In genomic region chr19:48210005-48210404, GRCh38 we compare ENCODE assay signal across 26 cellular contexts. TPM values are rescaled to one million over a fixed set of nuclear protein-coding genes. Genes with fewer than 3 reads are reported as not detected.
DNase-seq lines count a peak whose midpoint lies in the region; ATAC-seq, FAIRE-seq and TF ChIP-seq lines count a peak whose summit lies in the region.
"Had no signal": no experiment of that assay in that cellular context is flagged by ENCODE, and none has a peak within 500 bp of the region (broad histone marks: within the 10 kb centered on the region; RNA-seq: fewer than 3 reads in every experiment).

No MANE protein-coding gene starts in this region.

- no peaks in the 10 kb centered on the region for H3K27me3 Mint-ChIP-seq in activated naive CD8-positive, alpha-beta T cell
- no peaks in the 10 kb centered on the region for H3K27me3 Mint-ChIP-seq in activated naive CD8-positive, alpha-beta T cell treated with anti-CD3 and anti-CD28 coated beads, Interleukin-2, amount 50 U/mL, for 24 hours
- no peaks in the 10 kb centered on the region for H3K27me3 Mint-ChIP-seq in T-cell
- no peaks in the 10 kb centered on the region for H3K27me3 Mint-ChIP-seq in stimulated activated memory B cell treated with anti-CD40 and anti-IgM and Interleukin-4, amounts not matched to agents 10 μg/mL and 1 μg/mL and 100 μg/mL, for 72 hours
- H3K27me3 Mint-ChIP-seq: stimulated activated naive CD8-positive, alpha-beta T cell treated with anti-CD3 and anti-CD28 coated beads, Interleukin-15, Interleukin-2, amounts not matched to agents 100 ng/mL and 50 ng/mL, for 24 hours had no signal

- H3K9me1 ChIP-seq in endothelial cell of umbilical vein (replicated peaks; ENCODE audit: control insufficient read depth, extremely low read depth, insufficient read depth, low read length) = no peaks in the 10 kb centered on the region

- DNase-seq in activated naive CD8-positive, alpha-beta T cell treated with anti-CD3 and anti-CD28 coated beads, Interleukin-2, amount 50 U/mL, for 24 hours = no peak
- DNase-seq in T-cell (no peak), endothelial cell of umbilical vein (ENCODE audit: low read depth, low spot score) (peak; percentile 32), ovary (no peak), iPS-NIHi7 (ENCODE audit: extremely low spot score) (no peak), GM10248 (ENCODE audit: extremely low spot score) (no peak)
- DNase-seq: activated CD4-positive, alpha-beta T cell treated with anti-CD3 and anti-CD28 coated beads, Interleukin-2, amount 50 U/mL, for 48 hours; activated T-cell treated with anti-CD3 and anti-CD28 coated beads, Interleukin-2, amount 50 U/mL, for 48 hours; DMS 273 treated with DMSO at 0.1 percent for 48 hours; effector CD4-positive, alpha-beta T cell; foreskin melanocyte; left colon; mesenchymal stem cell; NCI-H2081; NCI-H345; right cardiac atrium; stimulated activated CD4-positive, alpha-beta T cell treated with anti-CD3 and anti-CD28 coated beads, Interleukin-4, amount 100 ng/mL, for 4 hours had no signal

- peaks cover 37% of the 10 kb centered on the region for H3K4me1 Mint-ChIP-seq in activated naive CD8-positive, alpha-beta T cell (ENCODE audit: low read depth)
- peaks cover 17% of the 10 kb centered on the region for H3K4me1 Mint-ChIP-seq in activated naive CD8-positive, alpha-beta T cell treated with anti-CD3 and anti-CD28 coated beads, Interleukin-2, amount 50 U/mL, for 24 hours
- H3K4me1 Mint-ChIP-seq in T-cell = peaks cover 18 to 39% (median 27%) of the 10 kb centered on the region in 3 donors
- H3K4me1 Mint-ChIP-seq in stimulated activated memory B cell treated with anti-CD40 and anti-IgM and Interleukin-4, amounts not matched to agents 10 μg/mL and 1 μg/mL and 100 μg/mL, for 72 hours = peaks cover 24% of the 10 kb centered on the region
- H3K4me1 Mint-ChIP-seq: WTC11 had no signal

- H3K4me3 Mint-ChIP-seq in activated naive CD8-positive, alpha-beta T cell = no peak overlapping the region
- no peak overlapping the region for H3K4me3 Mint-ChIP-seq in activated naive CD8-positive, alpha-beta T cell treated with anti-CD3 and anti-CD28 coated beads, Interleukin-2, amount 50 U/mL, for 24 hours
- no peak overlapping the region for H3K4me3 Mint-ChIP-seq in T-cell
- no peak overlapping the region for H3K4me3 Mint-ChIP-seq in stimulated activated memory B cell treated with anti-CD40 and anti-IgM and Interleukin-4, amounts not matched to agents 10 μg/mL and 1 μg/mL and 100 μg/mL, for 72 hours
- H3K4me3 Mint-ChIP-seq: stimulated activated naive CD8-positive, alpha-beta T cell treated with anti-CD3 and anti-CD28 coated beads, Interleukin-15, Interleukin-2, amounts not matched to agents 100 ng/mL and 50 ng/mL, for 24 hours; WTC11 had no signal

- WGBS in ovary, 3 donors = 63 to 68% (median 65%) methylated on average over 3 of the region's 3 CpGs

- H3K9ac ChIP-seq in endothelial cell of umbilical vein (replicated peaks; ENCODE audit: extremely low read depth, insufficient read depth, low read length) = peak overlapping the region; percentile 67

- H4K20me1 ChIP-seq in endothelial cell of umbilical vein (replicated peaks; ENCODE audit: control insufficient read depth, extremely low read depth, insufficient read depth, low read length) = no peaks in the 10 kb centered on the region

- POLR2A ChIA-PET in T-cell (lab: Charles Lee) (interaction anchor here in 1 of 2 donors (0.7 kb wide), 1 partner anchor 9 kb away, joined by 3 read pairs; no protein-coding TSS in a partner anchor), endothelial cell of umbilical vein (lab: Charles Lee) (interaction anchor here (1.4 kb wide), 1 partner anchor 9 kb away, joined by 6 read pairs; no protein-coding TSS in a partner anchor), GM10248 (lab: Yijun Ruan, JAX) (no interaction called here)

- dilution Hi-C loops in endothelial cell of umbilical vein (cut with MboI; ENCODE audit: extremely low pct_ligation_motif_present, low sequenced_read_pairs) = no loop called here

- peak overlapping the region; percentile 78 for H3K27ac ChIP-seq in endothelial cell of umbilical vein (ENCODE audit: insufficient read depth, low read depth, low read length)
- no peak overlapping the region for H3K27ac ChIP-seq in ovary
- H3K27ac ChIP-seq: C4-2B had no signal

- H3K4me2 ChIP-seq in endothelial cell of umbilical vein (ENCODE audit: insufficient read depth, low read length) = peak overlapping the region; percentile 88

- H2AFZ ChIP-seq in endothelial cell of umbilical vein (ENCODE audit: low read depth, low read length) = no peak overlapping the region

- ATAC-seq in activated naive CD8-positive, alpha-beta T cell treated with anti-CD3 and anti-CD28 coated beads, Interleukin-2, amount 50 U/mL, for 24 hours = no peak
- ATAC-seq in T-cell (replicated peaks in 1 of 4) = no peak
- ATAC-seq in stimulated activated memory B cell treated with anti-CD40 and anti-IgM and Interleukin-4, amounts not matched to agents 10 μg/mL and 1 μg/mL and 100 μg/mL, for 72 hours = no peak
- ATAC-seq: esophagus mucosa, left colon, right cardiac atrium, SK-N-SH treated with all-trans-retinoic acid at 6 μM for 48 hours, WTC11 had no signal

- peak; percentile 50 for FAIRE-seq in endothelial cell of umbilical vein (lab: Jason Lieb, UNC)

- peak overlapping the region; percentile 80 for H3K27ac Mint-ChIP-seq in activated naive CD8-positive, alpha-beta T cell
- no peak overlapping the region for H3K27ac Mint-ChIP-seq in activated naive CD8-positive, alpha-beta T cell treated with anti-CD3 and anti-CD28 coated beads, Interleukin-2, amount 50 U/mL, for 24 hours
- peak overlapping the region; percentile 12 to 78 for H3K27ac Mint-ChIP-seq in T-cell
- H3K27ac Mint-ChIP-seq in stimulated activated memory B cell treated with anti-CD40 and anti-IgM and Interleukin-4, amounts not matched to agents 10 μg/mL and 1 μg/mL and 100 μg/mL, for 72 hours = peak overlapping the region; percentile 55
- H3K27ac Mint-ChIP-seq: stimulated activated naive CD8-positive, alpha-beta T cell treated with anti-CD3 and anti-CD28 coated beads, Interleukin-15, Interleukin-2, amounts not matched to agents 100 ng/mL and 50 ng/mL, for 24 hours; WTC11 had no signal

- H3K9me3 ChIP-seq in endothelial cell of umbilical vein (replicated peaks; ENCODE audit: control insufficient read depth, insufficient read depth, low read length) (no peaks in the 10 kb centered on the region), ovary (no peaks in the 10 kb centered on the region)

- CTCF ChIA-PET in T-cell (lab: Charles Lee) = no interaction called here
- CTCF ChIA-PET in endothelial cell of umbilical vein (lab: Charles Lee) = interaction anchor here (0.6 to 1.0 kb wide), 3 partner anchors 9 to 50 kb away, joined by 3 to 4 read pairs (median 3); no protein-coding TSS in a partner anchor
- CTCF ChIA-PET in GM10248 (lab: Yijun Ruan, JAX) = no interaction called here

- TF ChIP-seq EP300 in ovary (IDR thresholded peaks at IDR 0.05) = no peak

- no peaks in the 10 kb centered on the region for H3K27me3 ChIP-seq in endothelial cell of umbilical vein (ENCODE audit: control insufficient read depth in 2 of 2, insufficient read depth in 2 of 2, low read length in 2 of 2)
- H3K27me3 ChIP-seq in ovary = no peaks in the 10 kb centered on the region

- no TSS peak for BruUV-seq in endothelial cell of umbilical vein (replicated peaks; lab: Mats Ljungman, UMichigan)

- no peaks in the 10 kb centered on the region for H3K9me3 Mint-ChIP-seq in activated naive CD8-positive, alpha-beta T cell (ENCODE audit: low read depth)
- no peaks in the 10 kb centered on the region for H3K9me3 Mint-ChIP-seq in activated naive CD8-positive, alpha-beta T cell treated with anti-CD3 and anti-CD28 coated beads, Interleukin-2, amount 50 U/mL, for 24 hours
- no peaks in the 10 kb centered on the region for H3K9me3 Mint-ChIP-seq in T-cell
- no peaks in the 10 kb centered on the region for H3K9me3 Mint-ChIP-seq in stimulated activated memory B cell treated with anti-CD40 and anti-IgM and Interleukin-4, amounts not matched to agents 10 μg/mL and 1 μg/mL and 100 μg/mL, for 72 hours
- H3K9me3 Mint-ChIP-seq: stimulated activated naive CD8-positive, alpha-beta T cell treated with anti-CD3 and anti-CD28 coated beads, Interleukin-15, Interleukin-2, amounts not matched to agents 100 ng/mL and 50 ng/mL, for 24 hours; WTC11 had no signal

- intact Hi-C loops in endothelial cell of umbilical vein (cut with micrococcal nuclease) = no loop called here
- intact Hi-C loops in ovary (cut with DNase I) = no loop called here

- H3K36me3 Mint-ChIP-seq in activated naive CD8-positive, alpha-beta T cell = peaks cover 13% of the 10 kb centered on the region
- H3K36me3 Mint-ChIP-seq in activated naive CD8-positive, alpha-beta T cell treated with anti-CD3 and anti-CD28 coated beads, Interleukin-2, amount 50 U/mL, for 24 hours (ENCODE audit: low read depth) = peaks cover 40% of the 10 kb centered on the region
- H3K36me3 Mint-ChIP-seq in T-cell = peaks cover 35% of the 10 kb centered on the region
- H3K36me3 Mint-ChIP-seq in stimulated activated memory B cell treated with anti-CD40 and anti-IgM and Interleukin-4, amounts not matched to agents 10 μg/mL and 1 μg/mL and 100 μg/mL, for 72 hours = peaks cover 41% of the 10 kb centered on the region
- H3K36me3 Mint-ChIP-seq: WTC11 had no signal

- H3K4me1 ChIP-seq in endothelial cell of umbilical vein (ENCODE audit: control insufficient read depth, extremely low read depth, insufficient read depth, low read length) (peaks cover 32% of the 10 kb centered on the region), ovary (ENCODE audit: insufficient read depth) (no peaks in the 10 kb centered on the region)

- H3K4me3 ChIP-seq in endothelial cell of umbilical vein (replicated peaks in 1 of 3; ENCODE audit: insufficient read depth in 1 of 3, low read depth in 1 of 3, low read length in 3 of 3) (no peak overlapping the region), ovary (no peak overlapping the region)

- TF ChIP-seq CTCF in endothelial cell of umbilical vein (IDR thresholded peaks at IDR 0.05; ENCODE audit: extremely low read depth in 1 of 2, insufficient read depth in 1 of 2, low read depth in 1 of 2, low read length in 2 of 2) = no peak
- no peak for TF ChIP-seq CTCF in ovary (IDR thresholded peaks at IDR 0.05)
- no peak for TF ChIP-seq CTCF in GM10248 (IDR thresholded peaks at IDR 0.05; ENCODE audit: control extremely low read depth, extremely low read depth, low read depth, missing control alignments)

- H3K36me3 ChIP-seq in endothelial cell of umbilical vein (ENCODE audit: control insufficient read depth in 2 of 2, extremely low read depth in 1 of 2, insufficient read depth in 2 of 2, low read length in 2 of 2) = peaks cover 8 to 14% of the 10 kb centered on the region in 2 experiments
- no peaks in the 10 kb centered on the region for H3K36me3 ChIP-seq in ovary

- TF ChIP-seq POLR2A in endothelial cell of umbilical vein (IDR thresholded peaks at IDR 0.05; ENCODE audit: low read depth, low read length) = no peak
- no peak for TF ChIP-seq POLR2A in ovary (IDR thresholded peaks at IDR 0.05)

- H3K79me2 ChIP-seq in endothelial cell of umbilical vein (ENCODE audit: control insufficient read depth, insufficient read depth, low read length) = peaks cover 4% of the 10 kb centered on the region

RNA-seq across cellular contexts. Expression of gene ZSWIM9, which starts 39.5 kb away (rescaled TPM):
- total RNA-seq in T-cell = 10 to 100 TPM in 3 of 5 donors, 1 to 10 TPM in 2; 5.4 to 14.7 (median 11.6) TPM
- total RNA-seq in endothelial cell of umbilical vein = 7.4 and 8.6 TPM in 2 replicates
- polyA plus RNA-seq in endothelial cell of umbilical vein = 1.0 and 1.2 TPM in 2 replicates
- 1.1 and 1.7 TPM in 2 replicates for polyA plus RNA-seq in endothelial cell of umbilical vein (2011; cell fraction: cytosol; rRNA removed)
- polyA plus RNA-seq in endothelial cell of umbilical vein (2011; cell fraction: nucleus; rRNA removed) = 1.6 and 1.8 TPM in 2 replicates
- polyA plus RNA-seq in endothelial cell of umbilical vein (2012) = 5.0 and 6.9 TPM in 2 replicates
- polyA minus RNA-seq in endothelial cell of umbilical vein = 1.1 and 1.3 TPM in 2 replicates
- 3.3 TPM for polyA minus RNA-seq in endothelial cell of umbilical vein (2011; cell fraction: cytosol; rRNA and poly(A)+ RNA removed)
- polyA minus RNA-seq in endothelial cell of umbilical vein (2011; cell fraction: nucleus; rRNA and poly(A)+ RNA removed) = 1.8 TPM in 2 replicates
- total RNA-seq in ovary = 10 to 100 TPM in 1 of 7 donors, 1 to 10 TPM in 6; 3.2 to 11.9 (median 7.8) TPM
- 1 to 10 TPM; 6.1 to 7.5 TPM for polyA plus RNA-seq in ovary

RNA-seq across cellular contexts. Expression of gene LIG1, which starts 39.9 kb away (rescaled TPM):
- total RNA-seq in T-cell = 100 to 1,000 TPM in 3 of 5 donors, 10 to 100 TPM in 2; 58.7 to 127 (median 112) TPM
- 94.7 and 100 TPM in 2 replicates for total RNA-seq in endothelial cell of umbilical vein
- polyA plus RNA-seq in endothelial cell of umbilical vein = 64.0 and 68.2 TPM in 2 replicates
- 57.2 and 61.2 TPM in 2 replicates for polyA plus RNA-seq in endothelial cell of umbilical vein (2011; cell fraction: cytosol; rRNA removed)
- 263 and 287 TPM in 2 replicates for polyA plus RNA-seq in endothelial cell of umbilical vein (2011; cell fraction: nucleus; rRNA removed)
- 50.6 and 62.2 TPM in 2 replicates for polyA plus RNA-seq in endothelial cell of umbilical vein (2012)
- polyA minus RNA-seq in endothelial cell of umbilical vein = 80.2 and 82.9 TPM in 2 replicates
- 34.8 TPM for polyA minus RNA-seq in endothelial cell of umbilical vein (2011; cell fraction: cytosol; rRNA and poly(A)+ RNA removed)
- polyA minus RNA-seq in endothelial cell of umbilical vein (2011; cell fraction: nucleus; rRNA and poly(A)+ RNA removed) = 69.1 and 88.4 TPM in 2 replicates
- 10 to 100 TPM; 12.3 to 36.2 (median 20.0) TPM for total RNA-seq in ovary
- 10 to 100 TPM; 12.9 to 22.7 TPM for polyA plus RNA-seq in ovary

RNA-seq across cellular contexts. Expression of gene CARD8, which starts 45.7 kb away (rescaled TPM):
- total RNA-seq in T-cell (100 to 1,000 TPM; 146 to 224 (median 191) TPM), endothelial cell of umbilical vein (123 and 156 TPM in 2 replicates), ovary (10 to 100 TPM; 10.0 to 36.0 (median 24.9) TPM)
- polyA plus RNA-seq in endothelial cell of umbilical vein (57.3 and 64.6 TPM in 2 replicates), ovary (10 to 100 TPM; 20.8 to 48.0 TPM)
- polyA plus RNA-seq in endothelial cell of umbilical vein (2011; cell fraction: cytosol; rRNA removed) = 53.3 and 56.2 TPM in 2 replicates
- polyA plus RNA-seq in endothelial cell of umbilical vein (2011; cell fraction: nucleus; rRNA removed) = 398 and 519 TPM in 2 replicates
- polyA plus RNA-seq in endothelial cell of umbilical vein (2012) = 158 and 170 TPM in 2 replicates
- polyA minus RNA-seq in endothelial cell of umbilical vein = 67.7 and 82.8 TPM in 2 replicates
- 4.3 TPM for polyA minus RNA-seq in endothelial cell of umbilical vein (2011; cell fraction: cytosol; rRNA and poly(A)+ RNA removed)
- 143 and 242 TPM in 2 replicates for polyA minus RNA-seq in endothelial cell of umbilical vein (2011; cell fraction: nucleus; rRNA and poly(A)+ RNA removed)

RNA-seq across cellular contexts. Expression of gene ZNF114, which starts 59.9 kb away (rescaled TPM):
- total RNA-seq in T-cell (under 1 TPM in 2 of 5 donors, not detected in 3; 0.20 to 0.41 TPM), endothelial cell of umbilical vein (0.39 and 1.5 TPM in 2 replicates), ovary (under 1 TPM in 5 of 7 donors, not detected in 2; 0.20 to 0.71 (median 0.67) TPM)
- polyA plus RNA-seq in endothelial cell of umbilical vein (0.12 and 0.38 TPM in 2 replicates), ovary (1 to 10 TPM in 1 of 2 donors, under 1 TPM in 1; 0.19 to 1.1 TPM)
- polyA plus RNA-seq in endothelial cell of umbilical vein (2011; cell fraction: cytosol; rRNA removed) = 0.44 and 0.68 TPM in 2 replicates
- 0.24 and 0.34 TPM in 2 replicates for polyA plus RNA-seq in endothelial cell of umbilical vein (2011; cell fraction: nucleus; rRNA removed)
- 0.35 and 0.36 TPM in 2 replicates for polyA plus RNA-seq in endothelial cell of umbilical vein (2012)
- 1.1 TPM in 1 of 2 replicates, not detected in the other for polyA minus RNA-seq in endothelial cell of umbilical vein
- 5.5 TPM for polyA minus RNA-seq in endothelial cell of umbilical vein (2011; cell fraction: cytosol; rRNA and poly(A)+ RNA removed)
- polyA minus RNA-seq in endothelial cell of umbilical vein (2011; cell fraction: nucleus; rRNA and poly(A)+ RNA removed) = 0.48 and 0.96 TPM in 2 replicates
- total RNA-seq: esophagus mucosa, myocyte, OCI-LY7 had no signal
